8 cellular contexts compared by ENCODE assay signal in genomic region chr16:85947511-85948509, GRCh38. TPM values are rescaled to one million over a fixed set of nuclear protein-coding genes. Genes with fewer than 3 reads are reported as not detected.
DNase-seq lines count a peak whose midpoint lies in the region; ATAC-seq and TF ChIP-seq lines count a peak whose summit lies in the region.

No MANE protein-coding gene starts in this region.

- H2AK5ac ChIP-seq in mesenchymal stem cell (ENCODE audit: low read length, severe bottlenecking): no peak overlapping the region

- H3K4me3 Mint-ChIP-seq in T-helper 17 cell: peak overlapping the region; percentile 92

- H3K4me1 ChIP-seq in mesenchymal stem cell (ENCODE audit: control insufficient read depth, insufficient read depth, low read depth, low read length) (no peaks in the 10 kb centered on the region), heart left ventricle (peaks cover 0 to 15% (median 0%) of the 10 kb centered on the region in 12 donors)

- no peak overlapping the region for H3K14ac ChIP-seq in mesenchymal stem cell (ENCODE audit: low read length in 2 of 2)

- H3K27ac ChIP-seq in mesenchymal stem cell (ENCODE audit: low read length, poor library complexity, severe bottlenecking) (no peak overlapping the region), heart left ventricle (no peak overlapping the region)

- no peak overlapping the region for H3K4me3 ChIP-seq in mesenchymal stem cell (ENCODE audit: insufficient read depth in 1 of 2, low read depth in 1 of 2, low read length in 2 of 2)
- H3K4me3 ChIP-seq in heart left ventricle: peak overlapping the region in 3 of 12 donors; percentile 21 to 45 (median 22)

- no peak overlapping the region for H3K18ac ChIP-seq in mesenchymal stem cell (ENCODE audit: low read depth in 1 of 2, low read length in 2 of 2)

- H3K79me1 ChIP-seq in mesenchymal stem cell (replicated peaks; ENCODE audit: low read length, poor library complexity, severe bottlenecking): no peaks in the 10 kb centered on the region

- no peak overlapping the region for H3K23ac ChIP-seq in mesenchymal stem cell (ENCODE audit: low read length in 2 of 2)

- no peak overlapping the region for H2BK120ac ChIP-seq in mesenchymal stem cell (ENCODE audit: low read depth, low read length)

- no peak overlapping the region for H3K9ac ChIP-seq in mesenchymal stem cell (ENCODE audit: low read length)

- DNase-seq in T-helper 17 cell: no peak
- no peak for DNase-seq in mesenchymal stem cell
- DNase-seq in heart left ventricle: no peak
- DNase-seq in NCI-H128 (lab: John Stamatoyannopoulos, UW; ENCODE audit: unreplicated experiment): no peak
- DNase-seq in Right ventricle myocardium superior: no peak
- DNase-seq in middle frontal gyrus (ENCODE audit: extremely low spot score, low spot score): no peak

- H3K27ac Mint-ChIP-seq in T-helper 17 cell: peak overlapping the region; percentile 85

- H3K4ac ChIP-seq in mesenchymal stem cell (ENCODE audit: low read depth in 1 of 2, low read length in 2 of 2): no peak overlapping the region

- no peaks in the 10 kb centered on the region for H3K36me3 ChIP-seq in mesenchymal stem cell (ENCODE audit: control insufficient read depth in 1 of 2, insufficient read depth in 2 of 2, low read depth in 1 of 2, low read length in 2 of 2)
- no peaks in the 10 kb centered on the region for H3K36me3 ChIP-seq in heart left ventricle

- H3K36me3 Mint-ChIP-seq in T-helper 17 cell (ENCODE audit: low read depth): peaks cover 2% of the 10 kb centered on the region

- no peak overlapping the region for H4K91ac ChIP-seq in mesenchymal stem cell (ENCODE audit: low read length)

- intact Hi-C loops in heart left ventricle (cut with DNase I) (no loop called here), Right ventricle myocardium superior (cut with DNase I) (no loop called here)

- no peak for TF ChIP-seq CTCF in heart left ventricle (IDR thresholded peaks at IDR 0.05)

- no peak overlapping the region for H2AFZ ChIP-seq in mesenchymal stem cell (ENCODE audit: low read depth, low read length)

- peaks cover 0 to 69% of the 10 kb centered on the region in 2 experiments for H3K27me3 ChIP-seq in mesenchymal stem cell (ENCODE audit: control insufficient read depth in 1 of 2, insufficient read depth in 1 of 2, low read length in 2 of 2)
- H3K27me3 ChIP-seq in heart left ventricle: peaks cover 0 to 29% (median 3%) of the 10 kb centered on the region in 9 donors

- peaks cover 22% of the 10 kb centered on the region for H3K27me3 Mint-ChIP-seq in T-helper 17 cell

- H2BK12ac ChIP-seq in mesenchymal stem cell (ENCODE audit: low read length in 2 of 2): no peak overlapping the region

- ATAC-seq in GM18505 (IDR thresholded peaks at IDR 0.05; ENCODE audit: unreplicated experiment) (peak; percentile 58), HG02642 (IDR thresholded peaks at IDR 0.05; ENCODE audit: poor library complexity, unreplicated experiment) (peak; percentile 65), T-helper 17 cell (peak; percentile 79), heart left ventricle (no peak), Right ventricle myocardium superior (ENCODE audit: poor library complexity) (no peak)

- H2BK15ac ChIP-seq in mesenchymal stem cell (ENCODE audit: low read depth, poor library complexity, severe bottlenecking): peak overlapping the region; percentile 70

- no peaks in the 10 kb centered on the region for H3K9me3 ChIP-seq in T-helper 17 cell (ENCODE audit: control insufficient read depth, low read length, poor library complexity, severe bottlenecking)
- H3K9me3 ChIP-seq in mesenchymal stem cell (ENCODE audit: control insufficient read depth, low read length): no peaks in the 10 kb centered on the region
- no peaks in the 10 kb centered on the region for H3K9me3 ChIP-seq in heart left ventricle

- WGBS in mesenchymal stem cell: 91% methylated on average over 50 of the region's 50 CpGs
- WGBS in heart left ventricle, 4 donors: 79 to 84% (median 81%) methylated on average over 42 to 50 of the region's 50 CpGs

- peaks cover 20% of the 10 kb centered on the region for H3K4me1 Mint-ChIP-seq in T-helper 17 cell

- H4K8ac ChIP-seq in mesenchymal stem cell (ENCODE audit: low read length): no peak overlapping the region

- no peak overlapping the region for H3K4me2 ChIP-seq in mesenchymal stem cell (ENCODE audit: low read length, poor library complexity, severe bottlenecking)

- TF ChIP-seq POLR2A in GM18505 (IDR thresholded peaks at IDR 0.05; ENCODE audit: borderline replicate concordance, extremely low read depth, insufficient read depth, insufficient read length) (peak; percentile 22), heart left ventricle (IDR thresholded peaks at IDR 0.05) (no peak)

- H2BK5ac ChIP-seq in mesenchymal stem cell (ENCODE audit: low read depth, low read length, poor library complexity, severe bottlenecking): no peak overlapping the region

RNA-seq across cellular contexts. Expression of gene IRF8, which starts 48.8 kb away (rescaled TPM):
- total RNA-seq in T-helper 17 cell: 10 to 100 TPM in 1 of 2 donors, 1 to 10 TPM in 1; 5.4 to 22.8 TPM
- 0.21 TPM for polyA plus RNA-seq in mesenchymal stem cell (2013, experiment 1 of 2)
- 0.08 TPM for polyA plus RNA-seq in mesenchymal stem cell (2013, experiment 2 of 2)
- 10 to 100 TPM in 2 of 9 donors, 1 to 10 TPM in 7; 1.8 to 31.8 (median 3.8) TPM for total RNA-seq in heart left ventricle
- polyA plus RNA-seq in heart left ventricle: 1 to 10 TPM; 1.0 to 2.1 TPM
- total RNA-seq in Right ventricle myocardium superior: 3.0 TPM

Comparison
In these comparisons a context has a peak if more than half of its experiments do, and no peak if none do; other contexts are left out.
1. ATAC-seq: peak in GM18505 (single experiment), HG02642 (single experiment) and T-helper 17 cell (single experiment); none in heart left ventricle (0 of 4) and Right ventricle myocardium superior (single experiment).